In the genomic region with DNA sequence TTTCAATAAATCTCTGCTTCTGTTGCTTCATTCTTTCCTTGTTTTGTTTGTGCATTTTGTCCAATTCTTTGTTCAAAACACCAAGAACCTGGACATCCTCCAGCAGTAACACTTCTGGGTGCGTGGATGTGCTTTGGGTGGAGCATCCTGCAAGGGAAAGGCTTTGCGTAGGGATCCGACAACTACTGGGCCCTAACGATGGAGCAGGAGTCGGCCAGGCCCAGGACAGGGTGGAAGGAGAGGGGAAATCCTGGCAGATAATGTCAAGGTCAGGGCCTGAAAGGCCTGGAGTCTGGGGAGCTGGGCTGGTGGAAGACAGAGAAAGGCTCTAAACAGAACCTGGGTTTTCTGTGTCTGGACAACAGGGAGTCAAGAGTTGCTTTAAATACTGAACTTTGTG, we compare ENCODE assay signal across 1 cellular context.
TF ChIP-seq lines count a peak whose summit lies in the region.

No MANE protein-coding gene starts in this region.

TF ChIP-seq in H1, 55 proteins besides CTCF, POLR2A, EP300 and RAD21:
- no peak for TF ChIP-seq JUN (IDR thresholded peaks at IDR 0.05; ENCODE audit: low read depth, low read length)
- TF ChIP-seq SUZ12 (IDR thresholded peaks at IDR 0.05; ENCODE audit: low read length): no peak
- no peak for TF ChIP-seq EZH2 (IDR thresholded peaks at IDR 0.05; ENCODE audit: low read depth, low read length, severe bottlenecking)
- no peak for TF ChIP-seq SAP30 (IDR thresholded peaks at IDR 0.05; ENCODE audit: insufficient read depth, insufficient replicate concordance, low read length)
- TF ChIP-seq USF2 (IDR thresholded peaks at IDR 0.05; ENCODE audit: low read length): no peak
- TF ChIP-seq YY1 (IDR thresholded peaks at IDR 0.05; ENCODE audit: low read depth, low read length): no peak
- no peak for TF ChIP-seq TAF7 (optimal IDR thresholded peaks at IDR 0.05; ENCODE audit: borderline replicate concordance, low read depth, low read length)
- no peak for TF ChIP-seq CEBPB (IDR thresholded peaks at IDR 0.05; ENCODE audit: low read depth, low read length)
